In the genomic region with DNA sequence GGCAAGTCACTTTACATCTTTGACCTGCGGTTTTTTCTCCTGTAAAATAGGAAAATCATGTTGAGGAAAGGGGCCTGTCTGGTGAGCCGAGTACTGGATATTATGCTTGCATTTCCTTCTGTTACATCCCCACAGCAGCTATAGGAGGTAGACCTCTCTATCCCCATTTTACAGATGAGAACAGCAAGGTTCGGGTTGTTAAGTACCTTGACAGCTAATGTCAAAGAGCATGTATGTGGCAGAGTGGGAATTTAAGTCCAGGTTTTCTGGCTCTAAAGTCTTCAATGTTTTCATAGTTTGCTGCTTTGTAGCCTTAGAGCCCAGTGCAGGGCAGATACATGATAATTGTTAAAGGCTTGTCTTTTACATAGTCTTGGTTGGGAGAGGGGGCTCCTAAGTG, we compare ENCODE assay signal across 23 cellular contexts. TPM values are rescaled to one million over a fixed set of nuclear protein-coding genes. Genes with fewer than 3 reads are reported as not detected.
DNase-seq lines count a peak whose midpoint lies in the region; ATAC-seq and TF ChIP-seq lines count a peak whose summit lies in the region.
"Had no signal": no experiment of that assay in that cellular context is flagged by ENCODE, and none has a peak within 500 bp of the region (broad histone marks: within the 10 kb centered on the region; RNA-seq: fewer than 3 reads in every experiment).

No MANE protein-coding gene starts in this region.

- peaks cover 51% of the 10 kb centered on the region for H3K4me1 Mint-ChIP-seq in activated CD4-positive, alpha-beta T cell treated with anti-CD3 and anti-CD28 coated beads, Interleukin-2, amount 10 ng/mL, durations not matched to agents 24 days and 14 days
- peaks cover 47% of the 10 kb centered on the region for H3K4me1 Mint-ChIP-seq in activated T-helper 2 cell treated with anti-CD3 and anti-CD28 coated beads, Interferon-gamma antibody, Interleukin-2, Interleukin-4, amounts not matched to agents 10 μg/mL and 5 μg/mL and 100 μg/mL, durations not matched to agents 14 hours and 24 hours and 36 hours (ENCODE audit: low read depth)
- H3K4me1 Mint-ChIP-seq in neural crest cell (peaks cover 29% of the 10 kb centered on the region), Calu3 (ENCODE audit: low read depth, unreplicated experiment) (no peaks in the 10 kb centered on the region)

- intact Hi-C loops in activated CD4-positive, alpha-beta T cell treated with anti-CD3 and anti-CD28 coated beads, Interleukin-2, amount 10 ng/mL, durations not matched to agents 24 days and 14 days (cut with micrococcal nuclease), result no loop called here
- intact Hi-C loops in activated T-helper 2 cell treated with anti-CD3 and anti-CD28 coated beads, Interferon-gamma antibody, Interleukin-2, Interleukin-4, amounts not matched to agents 10 μg/mL and 5 μg/mL and 100 μg/mL, durations not matched to agents 14 hours and 24 hours and 36 hours (cut with micrococcal nuclease), result loop anchor here (2.0 kb wide), 1 partner anchor 39 kb away; no protein-coding TSS in a partner anchor
- intact Hi-C loops in Calu3 (cut with micrococcal nuclease; ENCODE audit: unreplicated experiment), result no loop called here

- CTCF ChIA-PET in Calu3 (lab: Charles Lee), result interaction anchor here (0.6 kb wide), 1 partner anchor 26 kb away, joined by 3 read pairs; no protein-coding TSS in a partner anchor

- H3K27ac Mint-ChIP-seq in activated CD4-positive, alpha-beta T cell treated with anti-CD3 and anti-CD28 coated beads, Interleukin-2, amount 10 ng/mL, durations not matched to agents 24 days and 14 days, result peak overlapping the region; percentile 23
- peak overlapping the region; percentile 75 for H3K27ac Mint-ChIP-seq in activated T-helper 2 cell treated with anti-CD3 and anti-CD28 coated beads, Interferon-gamma antibody, Interleukin-2, Interleukin-4, amounts not matched to agents 10 μg/mL and 5 μg/mL and 100 μg/mL, durations not matched to agents 14 hours and 24 hours and 36 hours
- H3K27ac Mint-ChIP-seq in neural crest cell (ENCODE audit: unreplicated experiment) (no peak overlapping the region), Calu3 (ENCODE audit: unreplicated experiment) (no peak overlapping the region)
- H3K27ac Mint-ChIP-seq: endodermal cell had no signal

- peak overlapping the region; percentile 91; the same call in 1 of the 2 replicates for H3K4me2 ChIP-seq in KMS-11

- H3K27me3 Mint-ChIP-seq in activated CD4-positive, alpha-beta T cell treated with anti-CD3 and anti-CD28 coated beads, Interleukin-2, amount 10 ng/mL, durations not matched to agents 24 days and 14 days, result no peaks in the 10 kb centered on the region
- no peaks in the 10 kb centered on the region for H3K27me3 Mint-ChIP-seq in activated T-helper 2 cell treated with anti-CD3 and anti-CD28 coated beads, Interferon-gamma antibody, Interleukin-2, Interleukin-4, amounts not matched to agents 10 μg/mL and 5 μg/mL and 100 μg/mL, durations not matched to agents 14 hours and 24 hours and 36 hours (ENCODE audit: low read depth)
- H3K27me3 Mint-ChIP-seq in neural crest cell (ENCODE audit: low read depth) (no peaks in the 10 kb centered on the region), Calu3 (ENCODE audit: unreplicated experiment) (no peaks in the 10 kb centered on the region)

- peak overlapping the region; percentile 95 for H3K27ac ChIP-seq in KMS-11
- H3K27ac ChIP-seq: psoas muscle had no signal

- H3K9me3 Mint-ChIP-seq in activated CD4-positive, alpha-beta T cell treated with anti-CD3 and anti-CD28 coated beads, Interleukin-2, amount 10 ng/mL, durations not matched to agents 24 days and 14 days, result no peaks in the 10 kb centered on the region
- H3K9me3 Mint-ChIP-seq in activated T-helper 2 cell treated with anti-CD3 and anti-CD28 coated beads, Interferon-gamma antibody, Interleukin-2, Interleukin-4, amounts not matched to agents 10 μg/mL and 5 μg/mL and 100 μg/mL, durations not matched to agents 14 hours and 24 hours and 36 hours, result no peaks in the 10 kb centered on the region
- H3K9me3 Mint-ChIP-seq in neural crest cell (no peaks in the 10 kb centered on the region), Calu3 (ENCODE audit: low read depth, unreplicated experiment) (no peaks in the 10 kb centered on the region)
- H3K9me3 Mint-ChIP-seq: natural killer cell, WTC11 had no signal

- H4K20me1 ChIP-seq in KMS-11 (ENCODE audit: insufficient read depth), result no peaks in the 10 kb centered on the region

- peak overlapping the region; percentile 96; the same call in 1 of the 2 replicates for H3K9ac ChIP-seq in KMS-11

- TF ChIP-seq CTCF in KMS-11 (conservative IDR thresholded peaks at IDR 0.05; ENCODE audit: low read depth, low read length) (no peak), neural crest cell (conservative IDR thresholded peaks at IDR 0.05) (no peak), Calu3 (IDR thresholded peaks at IDR 0.05; ENCODE audit: unreplicated experiment) (no peak)

- H2AFZ ChIP-seq in KMS-11 (ENCODE audit: low read depth), result no peak overlapping the region

- ATAC-seq in GM19023 (IDR thresholded peaks at IDR 0.05; ENCODE audit: unreplicated experiment), result no peak
- ATAC-seq: natural killer cell, psoas muscle, WTC11 had no signal

- H3K27me3 ChIP-seq in KMS-11 (ENCODE audit: insufficient read depth, low read depth), result no peaks in the 10 kb centered on the region

- no peak overlapping the region for H3K4me3 Mint-ChIP-seq in activated CD4-positive, alpha-beta T cell treated with anti-CD3 and anti-CD28 coated beads, Interleukin-2, amount 10 ng/mL, durations not matched to agents 24 days and 14 days
- H3K4me3 Mint-ChIP-seq in activated T-helper 2 cell treated with anti-CD3 and anti-CD28 coated beads, Interferon-gamma antibody, Interleukin-2, Interleukin-4, amounts not matched to agents 10 μg/mL and 5 μg/mL and 100 μg/mL, durations not matched to agents 14 hours and 24 hours and 36 hours (ENCODE audit: low read depth), result no peak overlapping the region
- H3K4me3 Mint-ChIP-seq in neural crest cell (peak overlapping the region; percentile 35), Calu3 (ENCODE audit: low read depth, unreplicated experiment) (no peak overlapping the region)
- H3K4me3 Mint-ChIP-seq: endodermal cell, WTC11 had no signal

- 0 out of 2 replicates have a peak, but pooled peaks cover 3% of the 10 kb centered on the region for H3K36me3 ChIP-seq in KMS-11 (ENCODE audit: insufficient read depth)

- H3K4me1 ChIP-seq in KMS-11 (ENCODE audit: low read depth, poor library complexity, severe bottlenecking), result peaks cover 86% of the 10 kb centered on the region

- H3K4me3 ChIP-seq in KMS-11 (IDR thresholded peaks at IDR 0.05; ENCODE audit: insufficient read depth, low read depth, low read length), result no peak overlapping the region
- H3K4me3 ChIP-seq: lung, psoas muscle had no signal

- DNase-seq in activated CD4-positive, alpha-beta T cell treated with anti-CD3 and anti-CD28 coated beads, Interleukin-2, amount 10 ng/mL, durations not matched to agents 24 days and 14 days, result no peak
- DNase-seq in activated CD4-positive, alpha-beta T cell treated with anti-CD3 and anti-CD28 coated beads for 1 hour, result no peak
- DNase-seq in activated T-helper 2 cell treated with anti-CD3 and anti-CD28 coated beads, Interferon-gamma antibody, Interleukin-2, Interleukin-4, amounts not matched to agents 10 μg/mL and 5 μg/mL and 100 μg/mL, durations not matched to agents 14 hours and 24 hours and 36 hours (ENCODE audit: low spot score), result no peak
- DNase-seq in neural crest cell (ENCODE audit: low read depth, low spot score) (no peak), Calu3 (no peak)
- DNase-seq in stimulated activated CD4-positive, alpha-beta T cell treated with anti-CD3 and anti-CD28 coated beads, Interleukin-4, amount 100 ng/mL, for 24 hours, result no peak
- DNase-seq: activated CD8-positive, alpha-beta memory T cell treated with anti-CD3 and anti-CD28 coated beads, Interleukin-2, amount 50 U/mL, for 48 hours; EL; islet precursor cell; natural killer cell; NCI-H1694; NCI-H226; psoas muscle had no signal

- H3K79me2 ChIP-seq in KMS-11 (ENCODE audit: insufficient read depth, low read depth), result peaks cover 87% of the 10 kb centered on the region

- H3K36me3 Mint-ChIP-seq in activated CD4-positive, alpha-beta T cell treated with anti-CD3 and anti-CD28 coated beads, Interleukin-2, amount 10 ng/mL, durations not matched to agents 24 days and 14 days (ENCODE audit: low read depth), result peaks cover 29% of the 10 kb centered on the region
- H3K36me3 Mint-ChIP-seq in activated T-helper 2 cell treated with anti-CD3 and anti-CD28 coated beads, Interferon-gamma antibody, Interleukin-2, Interleukin-4, amounts not matched to agents 10 μg/mL and 5 μg/mL and 100 μg/mL, durations not matched to agents 14 hours and 24 hours and 36 hours (ENCODE audit: low read depth), result peaks cover 34% of the 10 kb centered on the region
- no peaks in the 10 kb centered on the region for H3K36me3 Mint-ChIP-seq in neural crest cell (ENCODE audit: low read depth)
- peaks cover 19% of the 10 kb centered on the region for H3K36me3 Mint-ChIP-seq in Calu3 (ENCODE audit: insufficient read depth, unreplicated experiment)
- H3K36me3 Mint-ChIP-seq: natural killer cell had no signal

- BruUV-seq in Calu3 (replicated peaks; lab: Mats Ljungman, UMichigan), result no TSS peak

RNA-seq across cellular contexts. Expression of a gene that starts 2.8 kb away (rescaled TPM):
- total RNA-seq in activated CD4-positive, alpha-beta T cell treated with anti-CD3 and anti-CD28 coated beads, Interleukin-2, amount 10 ng/mL, durations not matched to agents 24 days and 14 days, result 24.6 and 27.2 TPM in 2 replicates
- 17.7 and 19.4 TPM in 2 replicates for total RNA-seq in activated T-helper 2 cell treated with anti-CD3 and anti-CD28 coated beads, Interferon-gamma antibody, Interleukin-2, Interleukin-4, amounts not matched to agents 10 μg/mL and 5 μg/mL and 100 μg/mL, durations not matched to agents 14 hours and 24 hours and 36 hours
- total RNA-seq in neural crest cell (9.3 and 9.8 TPM in 2 replicates), Calu3 (2022) (6.2 and 7.0 TPM in 2 replicates)

RNA-seq across cellular contexts. Expression of a gene that starts 26.4 kb away (rescaled TPM):
- 46.7 and 47.1 TPM in 2 replicates for total RNA-seq in activated CD4-positive, alpha-beta T cell treated with anti-CD3 and anti-CD28 coated beads, Interleukin-2, amount 10 ng/mL, durations not matched to agents 24 days and 14 days
- 45.2 and 48.1 TPM in 2 replicates for total RNA-seq in activated T-helper 2 cell treated with anti-CD3 and anti-CD28 coated beads, Interferon-gamma antibody, Interleukin-2, Interleukin-4, amounts not matched to agents 10 μg/mL and 5 μg/mL and 100 μg/mL, durations not matched to agents 14 hours and 24 hours and 36 hours
- total RNA-seq in neural crest cell, result 111 and 112 TPM in 2 replicates
- total RNA-seq in Calu3 (2022), result 50.1 and 59.5 TPM in 2 replicates

RNA-seq across cellular contexts. Expression of a gene that starts 43.7 kb away (rescaled TPM):
- total RNA-seq in activated CD4-positive, alpha-beta T cell treated with anti-CD3 and anti-CD28 coated beads, Interleukin-2, amount 10 ng/mL, durations not matched to agents 24 days and 14 days, result not detected in 2 replicates
- total RNA-seq in activated T-helper 2 cell treated with anti-CD3 and anti-CD28 coated beads, Interferon-gamma antibody, Interleukin-2, Interleukin-4, amounts not matched to agents 10 μg/mL and 5 μg/mL and 100 μg/mL, durations not matched to agents 14 hours and 24 hours and 36 hours, result not detected in 2 replicates
- total RNA-seq in neural crest cell, result not detected in 2 replicates
- not detected in 2 replicates for total RNA-seq in Calu3 (2022)
- total RNA-seq: A172; cardiac septum; endodermal cell; lung; MCF 10A; natural killer cell; psoas muscle; T-helper 1 cell treated with Interleukin-12 subunit alpha and Interleukin-12 subunit beta and Interleukin-4 antibody, amounts not matched to agents 30 ng/mL and 1 ng/mL, for 36 hours; urinary bladder; WTC11 had no signal

Comparison
In these comparisons a context has a peak if more than half of its experiments do, and no peak if none do; other contexts are left out.
1. H3K27ac Mint-ChIP-seq: peak in activated CD4-positive, alpha-beta T cell treated with anti-CD3 and anti-CD28 coated beads, Interleukin-2, amount 10 ng/mL, durations not matched to agents 24 days and 14 days (single experiment) and activated T-helper 2 cell treated with anti-CD3 and anti-CD28 coated beads, Interferon-gamma antibody, Interleukin-2, Interleukin-4, amounts not matched to agents 10 μg/mL and 5 μg/mL and 100 μg/mL, durations not matched to agents 14 hours and 24 hours and 36 hours (single experiment); none in neural crest cell (single experiment) and Calu3 (single experiment).